In the genomic region with DNA sequence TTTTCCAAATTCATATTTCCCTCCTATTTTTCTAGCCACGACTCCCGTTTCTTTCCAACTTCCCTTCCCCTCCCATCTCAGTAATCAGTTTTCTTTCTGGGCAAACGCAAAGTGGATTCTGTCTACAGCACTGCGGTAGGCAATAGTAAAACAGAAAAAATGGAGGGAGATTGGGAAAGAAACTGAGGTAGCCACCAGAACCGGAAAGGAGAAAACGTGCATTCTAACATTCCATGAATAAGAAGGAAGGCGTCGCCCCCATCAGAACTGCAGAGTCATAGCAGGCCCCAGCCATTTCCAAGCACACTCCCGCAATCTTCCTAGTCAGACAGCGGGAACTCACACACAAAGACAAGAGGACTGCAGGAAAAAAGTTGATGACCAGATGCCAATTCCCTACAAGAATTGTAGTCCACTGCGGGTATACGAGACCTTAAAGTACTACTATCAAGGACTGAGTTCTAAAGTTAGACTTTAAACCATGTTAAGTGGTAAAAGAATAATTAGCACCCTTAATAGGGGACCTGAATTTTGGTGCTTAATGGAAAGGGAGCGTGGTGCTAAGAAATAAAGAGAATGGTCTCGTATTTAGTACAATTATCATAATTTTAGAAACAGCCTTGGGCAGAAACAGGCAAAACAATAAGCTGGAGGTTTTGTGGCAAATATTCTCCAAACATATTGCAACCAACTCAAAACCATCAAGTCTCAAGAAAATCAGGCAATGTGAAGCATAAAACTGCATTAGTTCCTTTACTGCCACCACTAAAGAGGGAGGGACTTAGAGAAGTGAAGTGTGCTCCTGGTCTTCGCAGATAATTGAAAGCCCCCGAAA, we compare ENCODE assay signal across 8 cellular contexts. TPM values are rescaled to one million over a fixed set of nuclear protein-coding genes. Genes with fewer than 3 reads are reported as not detected.
DNase-seq lines count a peak whose midpoint lies in the region; ATAC-seq and TF ChIP-seq lines count a peak whose summit lies in the region.

No MANE protein-coding gene starts in this region.

- DNase-seq in EH (ENCODE audit: low read depth) (peak; percentile 90), M059J (ENCODE audit: low read depth) (peak; percentile 93), T-cell (no peak), vagina (ENCODE audit: extremely low spot score in 2 of 2) (no peak)

- POLR2A ChIA-PET in T-cell (lab: Charles Lee): interaction anchor here in 1 of 2 donors (0.7 kb wide), 1 partner anchor 214 kb away, joined by 4 read pairs; no protein-coding TSS in a partner anchor

- H3K4me1 ChIP-seq in muscle layer of colon (ENCODE audit: insufficient read depth, low read length): peaks cover 42% of the 10 kb centered on the region
- peaks cover 30% of the 10 kb centered on the region for H3K4me1 ChIP-seq in vagina

- ATAC-seq in T-cell (replicated peaks in 1 of 4) (no peak), esophagus mucosa (peak; percentile 48), HG03280 (IDR thresholded peaks at IDR 0.05; ENCODE audit: unreplicated experiment) (no peak), GM18505 (IDR thresholded peaks at IDR 0.05; ENCODE audit: unreplicated experiment) (no peak)

- peaks cover 16% of the 10 kb centered on the region in 2 donors for H3K27me3 Mint-ChIP-seq in T-cell

- CTCF ChIA-PET in T-cell (lab: Charles Lee): interaction anchor here (0.6 to 2.1 kb wide), 8 partner anchors 11 to 905 kb away, joined by 3 to 11 read pairs (median 5); a partner anchor contains a TSS

- intact Hi-C loops in vagina (cut with DNase I): no loop called here

- no peaks in the 10 kb centered on the region for H3K36me3 Mint-ChIP-seq in T-cell

- no peak for TF ChIP-seq POLR2A in vagina (IDR thresholded peaks at IDR 0.05)
- no peak for TF ChIP-seq POLR2A in GM18505 (IDR thresholded peaks at IDR 0.05; ENCODE audit: borderline replicate concordance, extremely low read depth, insufficient read depth, insufficient read length)

- H3K9me3 Mint-ChIP-seq in T-cell: no peaks in the 10 kb centered on the region

- TF ChIP-seq CTCF in vagina (IDR thresholded peaks at IDR 0.05): no peak

- H3K27me3 ChIP-seq in muscle layer of colon (ENCODE audit: control insufficient read depth in 1 of 2, insufficient read depth in 2 of 2, low read length in 2 of 2): no peaks in the 10 kb centered on the region
- no peaks in the 10 kb centered on the region for H3K27me3 ChIP-seq in vagina

- H3K4me1 Mint-ChIP-seq in T-cell: peaks cover 21 to 25% (median 24%) of the 10 kb centered on the region in 3 donors

- peak overlapping the region; percentile 40 for H3K27ac ChIP-seq in muscle layer of colon (ENCODE audit: low read depth, low read length)
- peak overlapping the region; percentile 94 for H3K27ac ChIP-seq in vagina

- H3K9me3 ChIP-seq in muscle layer of colon (ENCODE audit: low read length) (no peaks in the 10 kb centered on the region), vagina (no peaks in the 10 kb centered on the region)

- peak overlapping the region; percentile 83 to 95 (median 90) for H3K4me3 Mint-ChIP-seq in T-cell

- H3K27ac Mint-ChIP-seq in T-cell: no peak overlapping the region

- peaks cover 8% of the 10 kb centered on the region for H3K36me3 ChIP-seq in muscle layer of colon (ENCODE audit: insufficient read depth, low read length)
- no peaks in the 10 kb centered on the region for H3K36me3 ChIP-seq in vagina

- peak overlapping the region; percentile 57 for H3K9ac ChIP-seq in muscle layer of colon (ENCODE audit: low read length)

- H3K4me3 ChIP-seq in muscle layer of colon (ENCODE audit: low read depth in 1 of 2, low read length in 2 of 2) (peak overlapping the region; percentile 86 to 93), vagina (peak overlapping the region; percentile 91 to 95)

RNA-seq across cellular contexts. Expression of a gene that starts 1.4 kb away (rescaled TPM):
- total RNA-seq in M059J (2014; rRNA removed; shearing (Covaris generic)): 393 and 470 TPM in 2 replicates
- total RNA-seq in T-cell (10 to 100 TPM in 2 of 5 donors, 1 to 10 TPM in 3; 7.4 to 12.9 (median 9.4) TPM), esophagus mucosa (51.0 TPM), vagina (49.4 TPM)

Comparison
In these comparisons a context has a peak if more than half of its experiments do, and no peak if none do; other contexts are left out.
1. DNase-seq: peak in EH (single experiment) and M059J (single experiment); none in T-cell (0 of 34) and vagina (0 of 2).